In the genomic region with DNA sequence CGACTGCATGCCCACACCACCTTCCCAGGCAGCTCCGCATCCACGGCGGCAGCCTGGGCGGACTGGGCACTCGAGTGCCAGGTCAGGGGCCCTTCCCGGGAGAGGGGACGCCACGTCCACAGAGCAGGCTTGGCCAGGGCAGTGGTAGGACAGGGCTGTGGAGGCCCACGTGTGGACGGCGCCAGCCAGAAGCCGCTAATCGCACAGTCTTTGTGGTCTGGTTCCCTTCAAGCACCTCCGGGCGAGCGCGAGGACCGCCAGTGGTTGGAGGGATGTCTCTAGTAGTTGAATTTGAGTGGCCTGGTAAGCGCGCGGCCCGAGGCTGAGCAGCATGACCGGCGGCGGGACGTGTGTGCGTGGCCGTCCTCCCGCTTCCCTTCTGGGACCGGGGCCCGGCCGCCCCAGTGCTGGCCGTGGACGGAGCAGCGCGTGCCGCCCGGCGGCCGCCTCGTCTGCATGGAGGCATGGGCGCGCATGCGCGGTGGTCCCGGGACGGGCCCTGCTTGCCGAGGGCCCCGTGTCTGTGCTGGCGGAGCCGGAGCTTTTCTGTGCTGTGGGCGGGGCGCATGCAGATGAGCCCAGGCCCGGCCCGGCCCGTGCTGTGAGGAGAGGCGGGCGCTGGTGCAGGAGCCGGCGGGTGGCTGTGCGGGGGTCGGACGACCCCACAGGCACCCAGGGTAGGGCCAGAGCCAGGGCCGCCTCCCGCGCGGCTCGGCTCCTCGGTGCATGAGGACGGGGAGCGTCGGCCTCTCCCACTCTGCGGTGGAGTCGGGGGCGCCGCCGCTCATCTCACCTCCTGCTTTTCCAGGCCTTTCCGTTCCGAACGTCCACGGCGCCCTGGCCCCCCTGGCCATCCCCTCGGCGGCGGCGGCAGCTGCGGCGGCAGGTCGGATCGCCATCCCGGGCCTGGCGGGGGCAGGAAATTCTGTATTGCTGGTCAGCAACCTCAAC, we compare ENCODE assay signal across 1 cellular context.
TF ChIP-seq lines count a peak whose summit lies in the region.

No MANE protein-coding gene starts in this region.

TF ChIP-seq in K562, 482 proteins besides CTCF, POLR2A, EP300 and RAD21:
- peak; percentile 37 for TF ChIP-seq FIP1L1 (IDR thresholded peaks at IDR 0.05; ENCODE audit: low read depth, low read length, poor library complexity, severe bottlenecking)
- TF ChIP-seq, protein P1, sequence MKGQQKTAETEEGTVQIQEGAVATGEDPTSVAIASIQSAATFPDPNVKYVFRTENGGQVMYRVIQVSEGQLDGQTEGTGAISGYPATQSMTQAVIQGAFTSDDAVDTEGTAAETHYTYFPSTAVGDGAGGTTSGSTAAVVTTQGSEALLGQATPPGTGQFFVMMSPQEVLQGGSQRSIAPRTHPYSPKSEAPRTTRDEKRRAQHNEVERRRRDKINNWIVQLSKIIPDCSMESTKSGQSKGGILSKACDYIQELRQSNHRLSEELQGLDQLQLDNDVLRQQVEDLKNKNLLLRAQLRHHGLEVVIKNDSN (CRISPR knock-in tag; IDR thresholded peaks at IDR 0.05) = no peak
- peak; percentile 16; the same call in 1 of the 2 replicates for TF ChIP-seq ZBTB7A (IDR thresholded peaks at IDR 0.05; ENCODE audit: borderline replicate concordance, control insufficient read depth, low read depth, low read length)
- TF ChIP-seq, protein P2, sequence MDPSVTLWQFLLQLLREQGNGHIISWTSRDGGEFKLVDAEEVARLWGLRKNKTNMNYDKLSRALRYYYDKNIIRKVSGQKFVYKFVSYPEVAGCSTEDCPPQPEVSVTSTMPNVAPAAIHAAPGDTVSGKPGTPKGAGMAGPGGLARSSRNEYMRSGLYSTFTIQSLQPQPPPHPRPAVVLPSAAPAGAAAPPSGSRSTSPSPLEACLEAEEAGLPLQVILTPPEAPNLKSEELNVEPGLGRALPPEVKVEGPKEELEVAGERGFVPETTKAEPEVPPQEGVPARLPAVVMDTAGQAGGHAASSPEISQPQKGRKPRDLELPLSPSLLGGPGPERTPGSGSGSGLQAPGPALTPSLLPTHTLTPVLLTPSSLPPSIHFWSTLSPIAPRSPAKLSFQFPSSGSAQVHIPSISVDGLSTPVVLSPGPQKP (CRISPR knock-in tag; IDR thresholded peaks at IDR 0.05) = no peak
- TF ChIP-seq HDGF (IDR thresholded peaks at IDR 0.05) = no peak
- TF ChIP-seq SAFB (IDR thresholded peaks at IDR 0.05; ENCODE audit: borderline replicate concordance, low read depth, low read length) = peak; percentile 38; the same call in 1 of the 2 replicates
- peak; percentile 13; the same call in 1 of the 2 replicates for TF ChIP-seq POLR2AphosphoS5 (IDR thresholded peaks at IDR 0.05; ENCODE audit: control insufficient read depth, insufficient read depth, low read depth, low read length)
- TF ChIP-seq HNRNPL (IDR thresholded peaks at IDR 0.05; ENCODE audit: low read depth, low read length) = no peak
- peak; percentile 75 for TF ChIP-seq POLR2G (IDR thresholded peaks at IDR 0.05; ENCODE audit: low read depth, low read length)
- TF ChIP-seq SUPT5H (IDR thresholded peaks at IDR 0.05) = peak; percentile 23; the same call in 1 of the 2 replicates
- no peak for TF ChIP-seq SRSF1 (IDR thresholded peaks at IDR 0.05; ENCODE audit: low read depth, low read length)
- peak; percentile 74 for TF ChIP-seq RBFOX2 (IDR thresholded peaks at IDR 0.05; ENCODE audit: low read depth, low read length)
- TF ChIP-seq, protein P3, sequence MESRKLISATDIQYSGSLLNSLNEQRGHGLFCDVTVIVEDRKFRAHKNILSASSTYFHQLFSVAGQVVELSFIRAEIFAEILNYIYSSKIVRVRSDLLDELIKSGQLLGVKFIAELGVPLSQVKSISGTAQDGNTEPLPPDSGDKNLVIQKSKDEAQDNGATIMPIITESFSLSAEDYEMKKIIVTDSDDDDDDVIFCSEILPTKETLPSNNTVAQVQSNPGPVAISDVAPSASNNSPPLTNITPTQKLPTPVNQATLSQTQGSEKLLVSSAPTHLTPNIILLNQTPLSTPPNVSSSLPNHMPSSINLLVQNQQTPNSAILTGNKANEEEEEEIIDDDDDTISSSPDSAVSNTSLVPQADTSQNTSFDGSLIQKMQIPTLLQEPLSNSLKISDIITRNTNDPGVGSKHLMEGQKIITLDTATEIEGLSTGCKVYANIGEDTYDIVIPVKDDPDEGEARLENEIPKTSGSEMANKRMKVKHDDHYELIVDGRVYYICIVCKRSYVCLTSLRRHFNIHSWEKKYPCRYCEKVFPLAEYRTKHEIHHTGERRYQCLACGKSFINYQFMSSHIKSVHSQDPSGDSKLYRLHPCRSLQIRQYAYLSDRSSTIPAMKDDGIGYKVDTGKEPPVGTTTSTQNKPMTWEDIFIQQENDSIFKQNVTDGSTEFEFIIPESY (CRISPR knock-in tag; IDR thresholded peaks at IDR 0.05) = peak; percentile 56; the same call in 1 of the 2 replicates
- TF ChIP-seq YY1 (IDR thresholded peaks at IDR 0.05; ENCODE audit: borderline replicate concordance in 1 of 3, control insufficient read depth in 1 of 3, extremely low read depth in 1 of 3, insufficient read depth in 3 of 3, insufficient read length in 1 of 3, insufficient replicate concordance in 2 of 3, low read depth in 1 of 3, low read length in 2 of 3) = no peak
- no peak for TF ChIP-seq GTF2E2 (tag; IDR thresholded peaks at IDR 0.05)
- peak; percentile 54 for TF ChIP-seq CCNT2 (IDR thresholded peaks at IDR 0.05; ENCODE audit: borderline replicate concordance, extremely low read depth, insufficient read length, low read depth, low read length)
- no peak for TF ChIP-seq MTF1 (CRISPR knock-in tag; IDR thresholded peaks at IDR 0.05; ENCODE audit: borderline replicate concordance)
- TF ChIP-seq RBM22 (IDR thresholded peaks at IDR 0.05; ENCODE audit: low read depth, low read length, poor library complexity, severe bottlenecking) = peak; percentile 92
- TF ChIP-seq POLR2B (IDR thresholded peaks at IDR 0.05; ENCODE audit: low read depth, partially characterized antibody) = peak; percentile 22
